In genomic region chrX:153927936-153928760, GRCh38 we compare ENCODE assay signal across 8 cellular contexts.
A peak's percentile ranks its signal among the peaks of the same experiment; 100 is the strongest.
DNase-seq lines count a peak whose midpoint lies in the region; ATAC-seq and TF ChIP-seq lines count a peak whose summit lies in the region.

No MANE protein-coding gene starts in this region.

- H4K20me1 ChIP-seq in OCI-LY3 (ENCODE audit: insufficient read depth, low read length) = peaks cover 10% of the 10 kb centered on the region

- H2AFZ ChIP-seq in OCI-LY3 (ENCODE audit: low read depth, low read length) = no peak overlapping the region

- H3K9me3 ChIP-seq in OCI-LY3 (ENCODE audit: insufficient read depth, low read length) = no peaks in the 10 kb centered on the region

- peak; percentile 20; the same call in 1 of the 2 replicates for TF ChIP-seq CTCF in OCI-LY3 (IDR thresholded peaks at IDR 0.05; ENCODE audit: low read depth, low read length)

- peaks cover 32% of the 10 kb centered on the region for H3K4me1 ChIP-seq in OCI-LY3 (ENCODE audit: low read length)

- DNase-seq in DMS114 treated with DMSO at 0.1 percent for 48 hours (lab: John Stamatoyannopoulos, UW; ENCODE audit: unreplicated experiment) (peak; percentile 84), HuH-7.5 (ENCODE audit: low spot score) (peak; percentile 98), activated T-cell treated with anti-CD3 and anti-CD28 coated beads for 24 hours (ENCODE audit: low read depth) (peak; percentile 84), epidermal melanocyte (ENCODE audit: insufficient read length, low spot score) (peak; percentile 96), middle frontal gyrus (ENCODE audit: extremely low spot score, low spot score) (peak; percentile 92)
- peak; percentile 81 to 91 for DNase-seq in stimulated activated CD8-positive, alpha-beta memory T cell treated with anti-CD3 and anti-CD28 coated beads, Interleukin-2, amount 100 ng/mL, for 1 hour (ENCODE audit: low read depth in 2 of 2)

- peak overlapping the region; percentile 100 for H3K27ac ChIP-seq in OCI-LY3 (ENCODE audit: low read length)

- peaks cover 26% of the 10 kb centered on the region for H3K36me3 ChIP-seq in OCI-LY3 (replicated peaks; ENCODE audit: low read depth, low read length)

- peaks cover 56% of the 10 kb centered on the region for H3K79me2 ChIP-seq in OCI-LY3 (ENCODE audit: low read length)

- H3K4me2 ChIP-seq in OCI-LY3 (ENCODE audit: low read length) = peak overlapping the region; percentile 91

- ATAC-seq in GM21528 (IDR thresholded peaks at IDR 0.05; ENCODE audit: low FRiP score, unreplicated experiment) = peak; percentile 61

- H3K27me3 ChIP-seq in OCI-LY3 (ENCODE audit: low read depth, low read length) = no peaks in the 10 kb centered on the region

- H3K9ac ChIP-seq in OCI-LY3 (ENCODE audit: low read length) = peak overlapping the region; percentile 100

- peak overlapping the region; percentile 100 for H3K4me3 ChIP-seq in OCI-LY3 (ENCODE audit: low read length)

Comparison
In these comparisons a context has a peak if more than half of its experiments do, and no peak if none do; other contexts are left out.
1. Peak in every context shown above with its lines: DNase-seq, ATAC-seq, H3K4me3 ChIP-seq and H3K27ac ChIP-seq.